ENCODE assay signal across 10 cellular contexts in the genomic region with DNA sequence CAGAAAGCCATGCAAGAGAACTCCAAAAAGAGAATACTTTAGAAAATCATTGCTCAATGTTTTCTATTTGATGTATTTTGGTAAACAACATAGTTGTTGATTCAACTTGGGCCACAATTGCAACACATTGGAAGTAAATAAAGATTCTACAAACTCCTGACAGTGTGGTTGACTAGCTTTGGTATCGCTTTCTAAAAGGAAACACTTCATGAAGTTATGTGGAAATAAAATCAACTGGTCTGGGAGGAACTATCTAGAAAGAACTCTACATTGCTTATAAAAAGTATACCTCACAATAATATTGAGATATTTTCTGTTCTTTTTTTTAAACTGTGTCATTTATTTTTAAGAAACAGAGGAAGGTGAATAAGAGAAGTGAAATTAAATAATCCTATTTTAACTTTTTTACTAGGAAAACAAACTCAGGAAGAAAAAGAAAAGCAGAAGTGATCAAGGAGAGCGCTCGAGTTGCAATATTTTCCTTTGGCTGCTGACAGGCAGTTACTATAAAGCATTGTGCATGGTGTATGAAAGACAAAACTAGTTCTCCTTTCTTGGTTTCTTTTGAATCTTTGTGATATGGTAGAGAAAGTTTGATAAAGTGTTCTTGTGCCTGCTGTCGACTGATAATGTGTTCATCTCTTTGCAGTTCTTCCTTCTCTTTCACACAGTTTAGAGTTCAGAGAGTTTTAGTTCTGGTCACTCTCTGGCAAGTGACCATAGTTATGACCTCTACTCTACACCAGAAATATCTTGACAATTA. TPM values are rescaled to one million over a fixed set of nuclear protein-coding genes. Genes with fewer than 3 reads are reported as not detected.
DNase-seq lines count a peak whose midpoint lies in the region; ATAC-seq and TF ChIP-seq lines count a peak whose summit lies in the region.
"Had no signal": no experiment of that assay in that cellular context is flagged by ENCODE, and none has a peak within 500 bp of the region (broad histone marks: within the 10 kb centered on the region; RNA-seq: fewer than 3 reads in every experiment).

No MANE protein-coding gene starts in this region.

- H4K8ac ChIP-seq in mesenchymal stem cell (ENCODE audit: low read length) = no peak overlapping the region

- no peak overlapping the region for H2AK5ac ChIP-seq in mesenchymal stem cell (ENCODE audit: low read length, severe bottlenecking)

- H3K27ac ChIP-seq in mesenchymal stem cell (ENCODE audit: low read length, poor library complexity, severe bottlenecking) = no peak overlapping the region
- H3K27ac ChIP-seq in stomach = peak overlapping the region in 1 of 5 donors; percentile 49
- H3K27ac ChIP-seq in psoas muscle = no peak overlapping the region

- no peak overlapping the region for H3K4ac ChIP-seq in mesenchymal stem cell (ENCODE audit: low read depth in 1 of 2, low read length in 2 of 2)

- no peak overlapping the region for H3K23ac ChIP-seq in mesenchymal stem cell (ENCODE audit: low read length in 2 of 2)

- 88% methylated on average over 2 of the region's 4 CpGs for WGBS in mesenchymal stem cell
- WGBS in stomach, 5 donors = 65 to 76% (median 71%) methylated on average over 4 of the region's 4 CpGs
- 76 to 82% (median 79%) methylated on average over 4 of the region's 4 CpGs for WGBS in psoas muscle, 3 donors

- H2BK120ac ChIP-seq in mesenchymal stem cell (ENCODE audit: low read depth, low read length) = no peak overlapping the region

- H3K4me1 ChIP-seq in mesenchymal stem cell (ENCODE audit: control insufficient read depth, insufficient read depth, low read depth, low read length) = peaks cover 5% of the 10 kb centered on the region
- H3K4me1 ChIP-seq in stomach = peaks cover 0 to 5% (median 0%) of the 10 kb centered on the region in 4 donors
- H3K4me1 ChIP-seq in psoas muscle = no peaks in the 10 kb centered on the region

- H3K79me1 ChIP-seq in mesenchymal stem cell (replicated peaks; ENCODE audit: low read length, poor library complexity, severe bottlenecking) = no peaks in the 10 kb centered on the region

- H3K14ac ChIP-seq in mesenchymal stem cell (ENCODE audit: low read length in 2 of 2) = no peak overlapping the region

- ATAC-seq in GM18870 (IDR thresholded peaks at IDR 0.05; ENCODE audit: unreplicated experiment) (peak; percentile 42), HG02852 (IDR thresholded peaks at IDR 0.05; ENCODE audit: unreplicated experiment) (peak; percentile 40), psoas muscle (no peak)
- ATAC-seq: left colon had no signal

- H3K27me3 ChIP-seq in mesenchymal stem cell (ENCODE audit: control insufficient read depth in 1 of 2, insufficient read depth in 1 of 2, low read length in 2 of 2) (no peaks in the 10 kb centered on the region), stomach (no peaks in the 10 kb centered on the region), psoas muscle (ENCODE audit: insufficient read depth in 3 of 3, low read length in 2 of 3) (no peaks in the 10 kb centered on the region)

- H3K4me2 ChIP-seq in mesenchymal stem cell (ENCODE audit: low read length, poor library complexity, severe bottlenecking) = no peak overlapping the region

- H2BK15ac ChIP-seq in mesenchymal stem cell (ENCODE audit: low read depth, poor library complexity, severe bottlenecking) = no peak overlapping the region

- TF ChIP-seq POLR2A in stomach (IDR thresholded peaks at IDR 0.05) = no peak

- no peak overlapping the region for H2BK12ac ChIP-seq in mesenchymal stem cell (ENCODE audit: low read length in 2 of 2)

- intact Hi-C loops in stomach (cut with DNase I; ENCODE audit: low total_unique reads) = no loop called here
- intact Hi-C loops in psoas muscle (cut with DNase I) = no loop called here

- H3K36me3 ChIP-seq in mesenchymal stem cell (ENCODE audit: control insufficient read depth in 1 of 2, insufficient read depth in 2 of 2, low read depth in 1 of 2, low read length in 2 of 2) = no peaks in the 10 kb centered on the region
- H3K36me3 ChIP-seq in stomach = no peaks in the 10 kb centered on the region
- H3K36me3 ChIP-seq in psoas muscle (ENCODE audit: insufficient read depth in 1 of 2, low read depth in 1 of 2) = no peaks in the 10 kb centered on the region

- H4K91ac ChIP-seq in mesenchymal stem cell (ENCODE audit: low read length) = no peak overlapping the region

- DNase-seq in SIG-M5 treated with dmso at 0.1 percent for 504 hours (lab: John Stamatoyannopoulos, UW; ENCODE audit: unreplicated experiment) (peak; percentile 99), mesenchymal stem cell (peak; percentile 23), stomach (no peak), psoas muscle (no peak), DMS79 (lab: John Stamatoyannopoulos, UW) (no peak)
- DNase-seq in activated T-cell treated with anti-CD3 and anti-CD28 coated beads, Interleukin-2, amount 50 U/mL, for 1 hour = no peak
- DNase-seq: effector CD8-positive, alpha-beta T cell; left colon had no signal

- H2BK5ac ChIP-seq in mesenchymal stem cell (ENCODE audit: low read depth, low read length, poor library complexity, severe bottlenecking) = no peak overlapping the region

- H3K9me3 ChIP-seq in mesenchymal stem cell (ENCODE audit: control insufficient read depth, low read length) = no peaks in the 10 kb centered on the region
- H3K9me3 ChIP-seq in stomach = no peaks in the 10 kb centered on the region
- no peaks in the 10 kb centered on the region for H3K9me3 ChIP-seq in psoas muscle

- H3K4me3 ChIP-seq in mesenchymal stem cell (ENCODE audit: insufficient read depth in 1 of 2, low read depth in 1 of 2, low read length in 2 of 2) = no peak overlapping the region
- no peak overlapping the region for H3K4me3 ChIP-seq in stomach
- no peak overlapping the region for H3K4me3 ChIP-seq in psoas muscle

- H2AFZ ChIP-seq in mesenchymal stem cell (ENCODE audit: low read depth, low read length) = no peak overlapping the region

- TF ChIP-seq EP300 in stomach (IDR thresholded peaks at IDR 0.05) = no peak

- TF ChIP-seq CTCF in stomach (IDR thresholded peaks at IDR 0.05) = no peak
- no peak for TF ChIP-seq CTCF in psoas muscle (IDR thresholded peaks at IDR 0.05)

- H3K9ac ChIP-seq in mesenchymal stem cell (ENCODE audit: low read length) = no peak overlapping the region

- H3K18ac ChIP-seq in mesenchymal stem cell (ENCODE audit: low read depth in 1 of 2, low read length in 2 of 2) = no peak overlapping the region

RNA-seq across cellular contexts. Expression of a gene that starts 3.0 kb away (rescaled TPM):
- not detected for polyA plus RNA-seq in mesenchymal stem cell (2013, experiment 1 of 2)
- polyA plus RNA-seq in mesenchymal stem cell (2013, experiment 2 of 2) = not detected
- total RNA-seq in stomach (10 to 100 TPM in 1 of 5 donors, 1 to 10 TPM in 3, not detected in 1; 1.3 to 19.3 (median 5.1) TPM), psoas muscle (under 1 TPM in 3 of 4 donors, not detected in 1; 0.27 to 0.79 (median 0.49) TPM)
- polyA plus RNA-seq in stomach (1 to 10 TPM; 1.6 to 3.5 (median 2.5) TPM), psoas muscle (under 1 TPM in 2 of 3 donors, not detected in 1; 0.04 to 0.09 TPM)

RNA-seq across cellular contexts. Expression of a gene that starts 41.2 kb away (rescaled TPM):
- not detected for polyA plus RNA-seq in mesenchymal stem cell (2013, experiment 1 of 2)
- not detected for polyA plus RNA-seq in mesenchymal stem cell (2013, experiment 2 of 2)
- total RNA-seq in stomach (under 1 TPM in 2 of 5 donors, not detected in 3; 0.18 to 0.58 TPM), psoas muscle (under 1 TPM in 2 of 4 donors, not detected in 2; 0.04 to 0.12 TPM)
- polyA plus RNA-seq in stomach (not detected), psoas muscle (under 1 TPM; 0.01 to 0.04 (median 0.03) TPM)

Comparison
In these comparisons a context has a peak if more than half of its experiments do, and no peak if none do; other contexts are left out.
1. ATAC-seq: peak in GM18870 (single experiment) and HG02852 (single experiment); none in psoas muscle (0 of 4).
2. DNase-seq: peak in SIG-M5 treated with dmso at 0.1 percent for 504 hours (single experiment) and mesenchymal stem cell (single experiment); none in stomach (single experiment), psoas muscle (0 of 2), DMS79 (single experiment) and activated T-cell treated with anti-CD3 and anti-CD28 coated beads, Interleukin-2, amount 50 U/mL, for 1 hour (single experiment).